In genomic region chr5:15010936-15011335, GRCh38 we compare ENCODE assay signal across 12 cellular contexts.
A peak's percentile ranks its signal among the peaks of the same experiment; 100 is the strongest.
DNase-seq lines count a peak whose midpoint lies in the region; ATAC-seq and TF ChIP-seq lines count a peak whose summit lies in the region.
"Had no signal": no experiment of that assay in that cellular context is flagged by ENCODE, and none has a peak within 500 bp of the region (broad histone marks: within the 10 kb centered on the region; RNA-seq: fewer than 3 reads in every experiment).

No MANE protein-coding gene starts in this region.

- H2AFZ ChIP-seq in IMR-90 (replicated peaks; ENCODE audit: low read length, poor library complexity) = no peak overlapping the region
- H2AFZ ChIP-seq in osteoblast (ENCODE audit: low read length) = no peak overlapping the region

- no peaks in the 10 kb centered on the region for H3K79me2 ChIP-seq in osteoblast (ENCODE audit: insufficient read depth, low read length)

- no peak for TF ChIP-seq POLR2A in IMR-90 (IDR thresholded peaks at IDR 0.05; ENCODE audit: low read depth, low read length)

- no peaks in the 10 kb centered on the region; the same call in 1 of the 2 replicates for H3K9me1 ChIP-seq in IMR-90 (ENCODE audit: insufficient read depth, low read length)

- H3K56ac ChIP-seq in IMR-90 (ENCODE audit: extremely low read depth, insufficient read depth, low read length) = no peak overlapping the region

- TF ChIP-seq CTCF in AG10803 (conservative IDR thresholded peaks at IDR 0.05; ENCODE audit: low read length) (no peak), IMR-90 (conservative IDR thresholded peaks at IDR 0.05; ENCODE audit: low read depth, low read length) (no peak), cardiac fibroblast (IDR thresholded peaks at IDR 0.05; ENCODE audit: low read depth, low read length) (no peak), osteoblast (IDR thresholded peaks at IDR 0.05; ENCODE audit: extremely low read depth, low read depth, low read length) (no peak)

- peak overlapping the region; percentile 55; the same call in 1 of the 2 replicates for H2BK120ac ChIP-seq in IMR-90 (ENCODE audit: low read depth, low read length)

- H3K18ac ChIP-seq in IMR-90 (ENCODE audit: low read depth, low read length) = peak overlapping the region; percentile 19; the same call in 1 of the 2 replicates

- no peak overlapping the region for H4K5ac ChIP-seq in IMR-90 (ENCODE audit: low read depth, low read length)

- H3K4me2 ChIP-seq in IMR-90 (ENCODE audit: low read depth, low read length) (no peak overlapping the region), osteoblast (ENCODE audit: insufficient read depth, low read length) (peak overlapping the region; percentile 48)

- no peak overlapping the region for H2BK20ac ChIP-seq in IMR-90 (ENCODE audit: low read depth, low read length)

- H2BK15ac ChIP-seq in IMR-90 (ENCODE audit: low read depth, low read length) = 0 out of 3 replicates have a peak overlapping the region, but pooled peaks have one; percentile 11

- DNase-seq in AG10803 (ENCODE audit: low read depth) (peak; percentile 21), IMR-90 (no peak), cardiac fibroblast (ENCODE audit: low read depth in 2 of 2) (peak; percentile 13 to 44), osteoblast (ENCODE audit: insufficient read length, low spot score, missing footprints) (no peak)
- DNase-seq in activated CD4-positive, CD25-positive, alpha-beta regulatory T cell treated with anti-CD3 and anti-CD28 coated beads, Interleukin-2, amount 50 U/mL, for 72 hours = no peak
- DNase-seq: NCI-H1436, NCI-H2029, NCI-H2171 treated with DMSO at 0.1 percent for 48 hours, NCI-H446 treated with DMSO at 0.1 percent for 48 hours had no signal

- no peak for TF ChIP-seq RAD21 in IMR-90 (IDR thresholded peaks at IDR 0.05; ENCODE audit: low read length)

- no CpG with 5 or more reads among the region's 4 CpGs for WGBS in IMR-90 (ENCODE audit: extremely low coverage in 2 of 2, insufficient read length in 1 of 2), 2 experiments

- 0 out of 2 replicates have a peak overlapping the region, but pooled peaks have one; percentile 35 for H2AK5ac ChIP-seq in IMR-90 (ENCODE audit: low read depth, low read length)

- dilution Hi-C loops in IMR-90 (cut with HindIII; ENCODE audit: low sequenced_read_pairs, unreplicated experiment) = no loop called here

- intact Hi-C loops in IMR-90 (cut with micrococcal nuclease) = loop anchor here (5.0 kb wide), 2 partner anchors 519 to 1034 kb away; no protein-coding TSS in a partner anchor

- H4K91ac ChIP-seq in IMR-90 (ENCODE audit: insufficient read depth, low read depth, low read length) = peak overlapping the region; percentile 44

- CTCF ChIA-PET in IMR-90 (lab: Yijun Ruan, JAX) = interaction anchor here (2.5 kb wide), 1 partner anchor 325 kb away, joined by 14 read pairs; no protein-coding TSS in a partner anchor

- H3K4me1 ChIP-seq in IMR-90 (ENCODE audit: control insufficient read depth, insufficient read depth, low read length) (peaks cover 11% of the 10 kb centered on the region), osteoblast (ENCODE audit: insufficient read depth, low read length) (peaks cover 58% of the 10 kb centered on the region)

- H3K4me3 ChIP-seq in AG10803 (ENCODE audit: low read length) = no peak overlapping the region
- no peak overlapping the region for H3K4me3 ChIP-seq in IMR-90 (ENCODE audit: insufficient read depth, low read depth, low read length)
- no peak overlapping the region for H3K4me3 ChIP-seq in cardiac fibroblast (replicated peaks in 1 of 2; ENCODE audit: low read depth in 2 of 2, low read length in 2 of 2)
- H3K4me3 ChIP-seq in osteoblast (ENCODE audit: insufficient read depth, low read length) = no peak overlapping the region

- ATAC-seq in IMR-90 (ENCODE audit: low read depth) (no peak), HG03520 (IDR thresholded peaks at IDR 0.05; ENCODE audit: unreplicated experiment) (no peak), GM21526 (IDR thresholded peaks at IDR 0.05; ENCODE audit: low FRiP score, unreplicated experiment) (no peak), HG02852 (IDR thresholded peaks at IDR 0.05; ENCODE audit: unreplicated experiment) (no peak)

- no TSS peak for BruUV-seq in IMR-90 (replicated peaks; lab: Mats Ljungman, UMichigan)

- H3K9ac ChIP-seq in IMR-90 (ENCODE audit: low read depth, low read length) = no peak overlapping the region

- no peak overlapping the region for H3K23ac ChIP-seq in IMR-90 (ENCODE audit: low read depth, low read length)

- H4K8ac ChIP-seq in IMR-90 (ENCODE audit: low read depth in 2 of 2, low read length in 2 of 2) = no peak overlapping the region

- no peaks in the 10 kb centered on the region for H3K9me3 ChIP-seq in IMR-90 (ENCODE audit: control insufficient read depth, insufficient read depth, low read length)
- H3K9me3 ChIP-seq in osteoblast (ENCODE audit: low read depth, low read length) = no peaks in the 10 kb centered on the region

- H3K27me3 ChIP-seq in IMR-90 (ENCODE audit: control insufficient read depth, insufficient read depth, low read length) (peaks cover 2% of the 10 kb centered on the region; the same call in 1 of the 2 replicates), osteoblast (ENCODE audit: insufficient read depth, low read length) (no peaks in the 10 kb centered on the region)

- H4K20me1 ChIP-seq in IMR-90 (ENCODE audit: insufficient read depth, low read length) (no peaks in the 10 kb centered on the region), osteoblast (ENCODE audit: insufficient read depth, low read length) (no peaks in the 10 kb centered on the region)

- H3K4ac ChIP-seq in IMR-90 (ENCODE audit: low read depth, low read length) = no peak overlapping the region; the same call in 1 of the 2 replicates

- no peak overlapping the region for H2BK5ac ChIP-seq in IMR-90 (ENCODE audit: low read depth, low read length, poor library complexity, severe bottlenecking)

- H3K14ac ChIP-seq in IMR-90 (replicated peaks; ENCODE audit: low read depth, low read length) = no peak overlapping the region

- H3K36me3 ChIP-seq in IMR-90 (ENCODE audit: control insufficient read depth, insufficient read depth, low read length) (no peaks in the 10 kb centered on the region), osteoblast (ENCODE audit: insufficient read depth, low read length) (no peaks in the 10 kb centered on the region)

- H3K79me1 ChIP-seq in IMR-90 (ENCODE audit: low read depth in 1 of 2, low read length in 2 of 2) = no peaks in the 10 kb centered on the region

- H3K27ac ChIP-seq in IMR-90 (ENCODE audit: insufficient read depth, low read length) = no peak overlapping the region
- H3K27ac ChIP-seq in osteoblast (ENCODE audit: low read depth, low read length) = no peak overlapping the region

- in situ Hi-C loops in IMR-90 (cut with MboI; ENCODE audit: low sequenced_read_pairs) = loop anchor here (25.0 kb wide), 1 partner anchor 599 kb away; no protein-coding TSS in a partner anchor

- no peak overlapping the region for H2AK9ac ChIP-seq in IMR-90 (replicated peaks; ENCODE audit: low read depth, low read length, poor library complexity)

- POLR2A ChIA-PET in IMR-90 (lab: Charles Lee; ENCODE audit: unreplicated experiment) = no interaction called here

TF ChIP-seq in IMR-90, 13 proteins besides CTCF, POLR2A, EP300 and RAD21:
- TF ChIP-seq MXI1 (IDR thresholded peaks at IDR 0.05; ENCODE audit: borderline replicate concordance, low read depth, low read length) (no peak), RCOR1 (IDR thresholded peaks at IDR 0.05; ENCODE audit: insufficient replicate concordance, low read length) (no peak), RFX5 (IDR thresholded peaks at IDR 0.05; ENCODE audit: low read depth, low read length) (no peak), MAZ (IDR thresholded peaks at IDR 0.05; ENCODE audit: borderline replicate concordance, low read depth, low read length) (no peak), NFE2L2 (IDR thresholded peaks at IDR 0.05; ENCODE audit: low read depth, low read length) (no peak), CHD1 (IDR thresholded peaks at IDR 0.05; ENCODE audit: low read depth, low read length) (no peak), USF2 (IDR thresholded peaks at IDR 0.05; ENCODE audit: low read depth, low read length) (no peak), FOS (IDR thresholded peaks at IDR 0.05; ENCODE audit: low read depth, low read length) (no peak)
- TF ChIP-seq, protein P1, sequence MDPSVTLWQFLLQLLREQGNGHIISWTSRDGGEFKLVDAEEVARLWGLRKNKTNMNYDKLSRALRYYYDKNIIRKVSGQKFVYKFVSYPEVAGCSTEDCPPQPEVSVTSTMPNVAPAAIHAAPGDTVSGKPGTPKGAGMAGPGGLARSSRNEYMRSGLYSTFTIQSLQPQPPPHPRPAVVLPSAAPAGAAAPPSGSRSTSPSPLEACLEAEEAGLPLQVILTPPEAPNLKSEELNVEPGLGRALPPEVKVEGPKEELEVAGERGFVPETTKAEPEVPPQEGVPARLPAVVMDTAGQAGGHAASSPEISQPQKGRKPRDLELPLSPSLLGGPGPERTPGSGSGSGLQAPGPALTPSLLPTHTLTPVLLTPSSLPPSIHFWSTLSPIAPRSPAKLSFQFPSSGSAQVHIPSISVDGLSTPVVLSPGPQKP (IDR thresholded peaks at IDR 0.05; ENCODE audit: borderline replicate concordance, low read depth, low read length) = no peak

Comparison
In these comparisons a context has a peak if more than half of its experiments do, and no peak if none do; other contexts are left out.
1. DNase-seq: peak in AG10803 (single experiment) and cardiac fibroblast (2 of 2); none in IMR-90 (single experiment), osteoblast (single experiment) and activated CD4-positive, CD25-positive, alpha-beta regulatory T cell treated with anti-CD3 and anti-CD28 coated beads, Interleukin-2, amount 50 U/mL, for 72 hours (single experiment).